Comparison of ENCODE assay signal across 9 cellular contexts in genomic region chr1:114458208-114458777, GRCh38. TPM values are rescaled to one million over a fixed set of nuclear protein-coding genes. Genes with fewer than 3 reads are reported as not detected.
DNase-seq lines count a peak whose midpoint lies in the region; ATAC-seq and TF ChIP-seq lines count a peak whose summit lies in the region.
"Had no signal": no experiment of that assay in that cellular context is flagged by ENCODE, and none has a peak within 500 bp of the region (broad histone marks: within the 10 kb centered on the region; RNA-seq: fewer than 3 reads in every experiment).

No MANE protein-coding gene starts in this region.

- H3K4me3 ChIP-seq in kidney epithelial cell (ENCODE audit: low read depth, low read length): no peak overlapping the region
- no peak overlapping the region for H3K4me3 ChIP-seq in tibial artery

- DNase-seq in AML-193 (lab: John Stamatoyannopoulos, UW): peak; percentile 77 to 78
- peak; percentile 8 for DNase-seq in HK-2 (ENCODE audit: unreplicated experiment)
- no peak for DNase-seq in activated CD8-positive, alpha-beta T cell treated with anti-CD3 and anti-CD28 coated beads, Interleukin-2, amount 10 ng/mL, durations not matched to agents 7 days and 5 days
- DNase-seq in kidney epithelial cell (ENCODE audit: low read depth): peak; percentile 9
- no peak for DNase-seq in cerebellar cortex (ENCODE audit: low spot score)
- DNase-seq in tibial artery: no peak
- DNase-seq in DMS79 treated with DMSO at 0.1 percent for 48 hours (lab: John Stamatoyannopoulos, UW): no peak
- no peak for DNase-seq in NCI-H1092 (lab: John Stamatoyannopoulos, UW)
- DNase-seq: NCI-H187 treated with DMSO at 0.1 percent for 48 hours had no signal

- H3K4me3 Mint-ChIP-seq in activated CD8-positive, alpha-beta T cell treated with anti-CD3 and anti-CD28 coated beads, Interleukin-2, amount 10 ng/mL, durations not matched to agents 7 days and 5 days: no peak overlapping the region

- intact Hi-C loops in tibial artery (cut with DNase I; ENCODE audit: low total_unique reads): no loop called here

- POLR2A ChIA-PET in activated CD8-positive, alpha-beta T cell treated with anti-CD3 and anti-CD28 coated beads, Interleukin-2, amount 10 ng/mL, durations not matched to agents 7 days and 5 days (lab: Charles Lee): no interaction called here

- H3K4me1 Mint-ChIP-seq in activated CD8-positive, alpha-beta T cell treated with anti-CD3 and anti-CD28 coated beads, Interleukin-2, amount 10 ng/mL, durations not matched to agents 7 days and 5 days (ENCODE audit: low read depth): peaks cover 14% of the 10 kb centered on the region

- no peak overlapping the region for H3K27ac ChIP-seq in tibial artery

- H3K27me3 ChIP-seq in kidney epithelial cell (ENCODE audit: control insufficient read depth, insufficient read depth, low read length) (no peaks in the 10 kb centered on the region), tibial artery (no peaks in the 10 kb centered on the region)

- peak overlapping the region; percentile 71 for H3K27ac Mint-ChIP-seq in activated CD8-positive, alpha-beta T cell treated with anti-CD3 and anti-CD28 coated beads, Interleukin-2, amount 10 ng/mL, durations not matched to agents 7 days and 5 days

- peaks cover 5% of the 10 kb centered on the region for H3K9me3 Mint-ChIP-seq in activated CD8-positive, alpha-beta T cell treated with anti-CD3 and anti-CD28 coated beads, Interleukin-2, amount 10 ng/mL, durations not matched to agents 7 days and 5 days (ENCODE audit: insufficient read depth)

- CTCF ChIA-PET in activated CD8-positive, alpha-beta T cell treated with anti-CD3 and anti-CD28 coated beads, Interleukin-2, amount 10 ng/mL, durations not matched to agents 7 days and 5 days (lab: Charles Lee): no interaction called here

- H3K36me3 Mint-ChIP-seq in activated CD8-positive, alpha-beta T cell treated with anti-CD3 and anti-CD28 coated beads, Interleukin-2, amount 10 ng/mL, durations not matched to agents 7 days and 5 days (ENCODE audit: low read depth): peaks cover 76% of the 10 kb centered on the region

- no peak for ATAC-seq in activated CD8-positive, alpha-beta T cell treated with anti-CD3 and anti-CD28 coated beads, Interleukin-2, amount 10 ng/mL, durations not matched to agents 7 days and 5 days

- no peaks in the 10 kb centered on the region for H3K9me3 ChIP-seq in tibial artery

- TF ChIP-seq CTCF in kidney epithelial cell (IDR thresholded peaks at IDR 0.05; ENCODE audit: insufficient read depth, low read length, poor library complexity, severe bottlenecking) (no peak), tibial artery (IDR thresholded peaks at IDR 0.05) (no peak)

- H3K36me3 ChIP-seq in kidney epithelial cell (ENCODE audit: control insufficient read depth, insufficient read depth, low read length) (no peaks in the 10 kb centered on the region), tibial artery (peaks cover 9 to 27% (median 24%) of the 10 kb centered on the region in 3 donors)

- H3K27me3 Mint-ChIP-seq in activated CD8-positive, alpha-beta T cell treated with anti-CD3 and anti-CD28 coated beads, Interleukin-2, amount 10 ng/mL, durations not matched to agents 7 days and 5 days (ENCODE audit: low read depth): no peaks in the 10 kb centered on the region

- H3K4me1 ChIP-seq in tibial artery: peaks cover 0 to 6% (median 0%) of the 10 kb centered on the region in 4 donors

RNA-seq across cellular contexts. Expression of gene TRIM33, which starts 52.7 kb away (rescaled TPM):
- total RNA-seq in activated CD8-positive, alpha-beta T cell treated with anti-CD3 and anti-CD28 coated beads, Interleukin-2, amount 10 ng/mL, durations not matched to agents 7 days and 5 days: 10 to 100 TPM; 39.5 to 43.4 TPM
- 29.1 and 33.3 TPM in 2 replicates for total RNA-seq in kidney epithelial cell

Comparison
In these comparisons a context has a peak if more than half of its experiments do, and no peak if none do; other contexts are left out.
1. DNase-seq: peak in AML-193 (2 of 2), HK-2 (single experiment) and kidney epithelial cell (single experiment); none in activated CD8-positive, alpha-beta T cell treated with anti-CD3 and anti-CD28 coated beads, Interleukin-2, amount 10 ng/mL, durations not matched to agents 7 days and 5 days (single experiment), cerebellar cortex (single experiment), tibial artery (0 of 2), DMS79 treated with DMSO at 0.1 percent for 48 hours (single experiment) and NCI-H1092 (single experiment).